Comparison of ENCODE assay signal across 1 cellular context in genomic region chr20:34516038-34516873, GRCh38.
TF ChIP-seq lines count a peak whose summit lies in the region.

TSS of gene DYNLRB1 (plus strand) at chr20:34516422. CDS start at chr20:34516459, 37 bp downstream.

TF ChIP-seq in HepG2, 621 proteins besides CTCF, POLR2A, EP300 and RAD21 (continued from another document):
- 0 out of 2 replicates have a peak, but pooled peaks have one; percentile 81 for TF ChIP-seq ZNF276 (CRISPR knock-in tag; IDR thresholded peaks at IDR 0.05; ENCODE audit: low read depth)
- TF ChIP-seq RNF219 (CRISPR knock-in tag; IDR thresholded peaks at IDR 0.05) = no peak
- TF ChIP-seq, protein P1, sequence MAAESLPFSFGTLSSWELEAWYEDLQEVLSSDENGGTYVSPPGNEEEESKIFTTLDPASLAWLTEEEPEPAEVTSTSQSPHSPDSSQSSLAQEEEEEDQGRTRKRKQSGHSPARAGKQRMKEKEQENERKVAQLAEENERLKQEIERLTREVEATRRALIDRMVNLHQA (CRISPR knock-in tag; IDR thresholded peaks at IDR 0.05) = 0 out of 2 replicates have a peak, but pooled peaks have one; percentile 81
- TF ChIP-seq SNAI1 (CRISPR knock-in tag; IDR thresholded peaks at IDR 0.05; ENCODE audit: borderline replicate concordance) = peak; percentile 89
- TF ChIP-seq CENPT (CRISPR knock-in tag; IDR thresholded peaks at IDR 0.05; ENCODE audit: low read depth) = no peak
- TF ChIP-seq CCDC6 (CRISPR knock-in tag; IDR thresholded peaks at IDR 0.05) = peak; percentile 49; the same call in 1 of the 2 replicates
- peak; percentile 55; the same call in 1 of the 2 replicates for TF ChIP-seq ZNF615 (CRISPR knock-in tag; IDR thresholded peaks at IDR 0.05; ENCODE audit: borderline replicate concordance)
- TF ChIP-seq SMARCC2 (IDR thresholded peaks at IDR 0.05) = no peak
- 0 out of 2 replicates have a peak, but pooled peaks have one; percentile 65 for TF ChIP-seq TBP (CRISPR knock-in tag; IDR thresholded peaks at IDR 0.05)
- TF ChIP-seq PRMT3 (CRISPR knock-in tag; IDR thresholded peaks at IDR 0.05; ENCODE audit: borderline replicate concordance, low read depth) = no peak
- TF ChIP-seq ZMYM2 (CRISPR knock-in tag; IDR thresholded peaks at IDR 0.05) = peak; percentile 95
- TF ChIP-seq WIZ (CRISPR knock-in tag; IDR thresholded peaks at IDR 0.05) = peak; percentile 27; the same call in 1 of the 2 replicates
- 0 out of 2 replicates have a peak, but pooled peaks have one; percentile 5 for TF ChIP-seq ZNF674 (CRISPR knock-in tag; IDR thresholded peaks at IDR 0.05; ENCODE audit: low read depth)
- no peak for TF ChIP-seq STAG1 (CRISPR knock-in tag; IDR thresholded peaks at IDR 0.05)
- peak; percentile 44; the same call in 1 of the 2 replicates for TF ChIP-seq CREB3 (CRISPR knock-in tag; IDR thresholded peaks at IDR 0.05)
- TF ChIP-seq ZNF790 (CRISPR knock-in tag; IDR thresholded peaks at IDR 0.05; ENCODE audit: borderline replicate concordance) = 0 out of 2 replicates have a peak, but pooled peaks have one; percentile 30
- TF ChIP-seq, protein P2, sequence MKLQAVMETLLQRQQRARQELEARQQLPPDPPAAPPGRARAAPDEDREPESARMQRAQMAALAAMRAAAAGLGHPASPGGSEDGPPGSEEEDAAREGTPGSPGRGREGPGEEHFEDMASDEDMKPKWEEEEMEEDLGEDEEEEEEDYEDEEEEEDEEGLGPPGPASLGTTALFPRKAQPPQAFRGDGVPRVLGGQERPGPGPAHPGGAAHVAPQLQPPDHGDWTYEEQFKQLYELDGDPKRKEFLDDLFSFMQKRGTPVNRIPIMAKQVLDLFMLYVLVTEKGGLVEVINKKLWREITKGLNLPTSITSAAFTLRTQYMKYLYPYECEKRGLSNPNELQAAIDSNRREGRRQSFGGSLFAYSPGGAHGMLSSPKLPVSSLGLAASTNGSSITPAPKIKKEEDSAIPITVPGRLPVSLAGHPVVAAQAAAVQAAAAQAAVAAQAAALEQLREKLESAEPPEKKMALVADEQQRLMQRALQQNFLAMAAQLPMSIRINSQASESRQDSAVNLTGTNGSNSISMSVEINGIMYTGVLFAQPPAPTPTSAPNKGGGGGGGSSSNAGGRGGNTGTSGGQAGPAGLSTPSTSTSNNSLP (IDR thresholded peaks at IDR 0.05; ENCODE audit: low read depth, low read length) = peak; percentile 8; the same call in 1 of the 2 replicates
- TF ChIP-seq RCOR2 (CRISPR knock-in tag; IDR thresholded peaks at IDR 0.05) = peak; percentile 47
- TF ChIP-seq ATF4 (CRISPR knock-in tag; IDR thresholded peaks at IDR 0.05) = no peak; a peak in 1 of 4 replicates
- TF ChIP-seq AKNA (CRISPR knock-in tag; IDR thresholded peaks at IDR 0.05; ENCODE audit: borderline replicate concordance) = no peak; the same call in 1 of the 2 replicates
- TF ChIP-seq ZNF367 (CRISPR knock-in tag; IDR thresholded peaks at IDR 0.05; ENCODE audit: borderline replicate concordance) = 0 out of 2 replicates have a peak, but pooled peaks have one; percentile 16
- TF ChIP-seq, protein P3, sequence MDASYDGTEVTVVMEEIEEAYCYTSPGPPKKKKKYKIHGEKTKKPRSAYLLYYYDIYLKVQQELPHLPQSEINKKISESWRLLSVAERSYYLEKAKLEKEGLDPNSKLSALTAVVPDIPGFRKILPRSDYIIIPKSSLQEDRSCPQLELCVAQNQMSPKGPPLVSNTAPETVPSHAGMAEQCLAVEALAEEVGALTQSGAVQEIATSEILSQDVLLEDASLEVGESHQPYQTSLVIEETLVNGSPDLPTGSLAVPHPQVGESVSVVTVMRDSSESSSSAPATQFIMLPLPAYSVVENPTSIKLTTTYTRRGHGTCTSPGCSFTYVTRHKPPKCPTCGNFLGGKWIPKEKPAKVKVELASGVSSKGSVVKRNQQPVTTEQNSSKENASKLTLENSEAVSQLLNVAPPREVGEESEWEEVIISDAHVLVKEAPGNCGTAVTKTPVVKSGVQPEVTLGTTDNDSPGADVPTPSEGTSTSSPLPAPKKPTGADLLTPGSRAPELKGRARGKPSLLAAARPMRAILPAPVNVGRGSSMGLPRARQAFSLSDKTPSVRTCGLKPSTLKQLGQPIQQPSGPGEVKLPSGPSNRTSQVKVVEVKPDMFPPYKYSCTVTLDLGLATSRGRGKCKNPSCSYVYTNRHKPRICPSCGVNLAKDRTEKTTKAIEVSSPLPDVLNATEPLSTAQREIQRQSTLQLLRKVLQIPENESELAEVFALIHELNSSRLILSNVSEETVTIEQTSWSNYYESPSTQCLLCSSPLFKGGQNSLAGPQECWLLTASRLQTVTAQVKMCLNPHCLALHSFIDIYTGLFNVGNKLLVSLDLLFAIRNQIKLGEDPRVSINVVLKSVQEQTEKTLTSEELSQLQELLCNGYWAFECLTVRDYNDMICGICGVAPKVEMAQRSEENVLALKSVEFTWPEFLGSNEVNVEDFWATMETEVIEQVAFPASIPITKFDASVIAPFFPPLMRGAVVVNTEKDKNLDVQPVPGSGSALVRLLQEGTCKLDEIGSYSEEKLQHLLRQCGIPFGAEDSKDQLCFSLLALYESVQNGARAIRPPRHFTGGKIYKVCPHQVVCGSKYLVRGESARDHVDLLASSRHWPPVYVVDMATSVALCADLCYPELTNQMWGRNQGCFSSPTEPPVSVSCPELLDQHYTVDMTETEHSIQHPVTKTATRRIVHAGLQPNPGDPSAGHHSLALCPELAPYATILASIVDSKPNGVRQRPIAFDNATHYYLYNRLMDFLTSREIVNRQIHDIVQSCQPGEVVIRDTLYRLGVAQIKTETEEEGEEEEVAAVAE (CRISPR knock-in tag; IDR thresholded peaks at IDR 0.05; ENCODE audit: borderline replicate concordance) = no peak; the same call in 1 of the 2 replicates
- TF ChIP-seq CCAR2 (optimal IDR thresholded peaks at IDR 0.05; ENCODE audit: low read depth, low read length) = no peak
- no peak for TF ChIP-seq EEA1 (CRISPR knock-in tag; IDR thresholded peaks at IDR 0.05; ENCODE audit: borderline replicate concordance)
- TF ChIP-seq NFYB (CRISPR knock-in tag; IDR thresholded peaks at IDR 0.05) = peak; percentile 99
- peak; percentile 40; the same call in 1 of the 2 replicates for TF ChIP-seq CAMTA2 (CRISPR knock-in tag; IDR thresholded peaks at IDR 0.05; ENCODE audit: borderline replicate concordance)
- no peak; the same call in 1 of the 2 replicates for TF ChIP-seq GTF3A (CRISPR knock-in tag; conservative IDR thresholded peaks at IDR 0.05)
- TF ChIP-seq ZNF616 (CRISPR knock-in tag; IDR thresholded peaks at IDR 0.05; ENCODE audit: low read depth) = no peak
- TF ChIP-seq TCF7 (IDR thresholded peaks at IDR 0.05; ENCODE audit: low read depth) = peak; percentile 26; the same call in 1 of the 2 replicates
- TF ChIP-seq ZNF263 (CRISPR knock-in tag; IDR thresholded peaks at IDR 0.05) = peak; percentile 31
- peak; percentile 83; the same call in 1 of the 2 replicates for TF ChIP-seq XBP1 (CRISPR knock-in tag; IDR thresholded peaks at IDR 0.05)
- TF ChIP-seq ZNF639 (CRISPR knock-in tag; conservative IDR thresholded peaks at IDR 0.05) = peak; percentile 95
- no peak for TF ChIP-seq ZFP41 (CRISPR knock-in tag; IDR thresholded peaks at IDR 0.05; ENCODE audit: borderline replicate concordance)
